Comparison of ENCODE assay signal across 27 cellular contexts in the genomic region with DNA sequence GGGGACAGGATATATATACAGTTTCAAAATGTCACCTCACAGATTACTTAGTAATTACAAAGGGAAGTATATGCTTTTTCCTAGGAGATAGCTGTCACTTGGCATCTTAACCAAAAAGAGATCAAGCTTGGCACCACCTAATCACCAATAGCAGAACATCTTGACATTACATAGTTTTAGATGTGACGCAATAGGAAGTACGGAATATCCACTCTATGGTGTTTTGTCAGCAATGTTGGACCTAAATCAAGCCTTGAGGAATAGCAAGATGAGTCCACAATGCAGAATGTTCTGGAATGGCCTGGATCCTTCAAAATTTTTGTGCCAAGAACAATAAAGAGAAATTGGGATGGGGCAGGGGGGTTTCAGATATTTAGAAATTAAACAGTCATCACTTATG.
"Had no signal": no experiment of that assay in that cellular context is flagged by ENCODE, and none has a peak within 500 bp of the region (broad histone marks: within the 10 kb centered on the region; RNA-seq: fewer than 3 reads in every experiment).

No MANE protein-coding gene starts in this region.

- H3K4me3 ChIP-seq: stomach, suprapubic skin, testis, thoracic aorta, thyroid gland, tibial artery, tibial nerve, transverse colon, upper lobe of left lung, upper lobe of right lung, uterus, vagina had no signal

- H3K9me3 ChIP-seq: stomach, suprapubic skin, testis, thoracic aorta, thyroid gland, tibial artery, tibial nerve, transverse colon, upper lobe of left lung, upper lobe of right lung, uterus, vagina had no signal

- H3K36me3 ChIP-seq: stomach, suprapubic skin, thoracic aorta, thyroid gland, tibial artery, tibial nerve, transverse colon, upper lobe of left lung, upper lobe of right lung, uterus, vagina had no signal

- FAIRE-seq: urothelium cell line had no signal

- H3K4me1 ChIP-seq: stomach, suprapubic skin, testis, thyroid gland, tibial artery, tibial nerve, transverse colon, upper lobe of left lung, upper lobe of right lung, uterus, vagina had no signal

- ATAC-seq: stimulated activated effector memory CD8-positive, alpha-beta T cell treated with anti-CD3 and anti-CD28 coated beads, Interleukin-12 subunit alpha, Interleukin-12 subunit beta, amount 100 ng/mL, for 72 hours; stimulated activated memory B cell treated with anti-CD40 and anti-IgM and Interleukin-4, amounts not matched to agents 10 μg/mL and 1 μg/mL and 100 μg/mL, for 72 hours; stimulated activated naive B cell treated with anti-CD40 and anti-IgM and Interleukin-4, amounts not matched to agents 10 μg/mL and 1 μg/mL and 100 μg/mL, for 72 hours; stimulated activated naive CD8-positive, alpha-beta T cell treated with anti-CD3 and anti-CD28 coated beads, Interleukin-15, amount 100 ng/mL, for 72 hours; stimulated activated naive CD8-positive, alpha-beta T cell treated with anti-CD3 and anti-CD28 coated beads, Interleukin-15, Interleukin-2, amounts not matched to agents 100 U/mL and 50 U/mL, for 24 hours; upper lobe of right lung had no signal

- DNase-seq: stimulated activated CD4-positive, alpha-beta T cell treated with anti-CD3 and anti-CD28 coated beads, Interleukin-2, amount 100 ng/mL, for 48 hours; stimulated activated CD4-positive, alpha-beta T cell treated with anti-CD3 and anti-CD28 coated beads, Interleukin-4, amount 100 ng/mL, for 1 hour; stimulated activated CD4-positive, alpha-beta T cell treated with anti-CD3 and anti-CD28 coated beads, Interleukin-4, amount 100 ng/mL, for 24 hours; stimulated activated CD4-positive, alpha-beta T cell treated with anti-CD3 and anti-CD28 coated beads, Interleukin-4, amount 100 ng/mL, for 4 hours; stimulated activated CD8-positive, alpha-beta memory T cell treated with anti-CD3 and anti-CD28 coated beads, Interleukin-4, amount 100 ng/mL, for 48 hours; stimulated activated naive B cell treated with anti-CD40 and anti-IgM and Interleukin-4, amounts not matched to agents 10 μg/mL and 1 μg/mL and 100 μg/mL, for 72 hours; stimulated activated naive CD4-positive, alpha-beta T cell; stimulated activated naive CD4-positive, alpha-beta T cell treated with Interleukin-2 at 50 U/mL for 16 hours; stimulated activated naive CD8-positive, alpha-beta T cell treated with anti-CD3 and anti-CD28 coated beads, Interleukin-15, amount 100 ng/mL, for 72 hours; stimulated activated naive CD8-positive, alpha-beta T cell treated with anti-CD3 and anti-CD28 coated beads, Interleukin-15, Interleukin-2, amounts not matched to agents 100 U/mL and 50 U/mL, for 24 hours; stomach; substantia nigra; testis; thyroid gland; tibial artery; transverse colon; trophoblast cell; upper lobe of left lung; upper lobe of right lung; uterus had no signal

- H3K27ac ChIP-seq: stomach, suprapubic skin, testis, thoracic aorta, thyroid gland, tibial artery, tibial nerve, transverse colon, upper lobe of left lung, upper lobe of right lung, uterus, vagina had no signal

- H3K27me3 ChIP-seq: stomach, suprapubic skin, testis, thyroid gland, tibial artery, tibial nerve, transverse colon, upper lobe of left lung, upper lobe of right lung, uterus, vagina had no signal
